Comparison of ENCODE assay signal across 1 cellular context in genomic region chr17:3710951-3711383, GRCh38.
TF ChIP-seq lines count a peak whose summit lies in the region.

No MANE protein-coding gene starts in this region.

TF ChIP-seq in GM12878, 131 proteins besides CTCF, POLR2A, EP300 and RAD21 (continued from another document):
- TF ChIP-seq E2F8 (IDR thresholded peaks at IDR 0.05; ENCODE audit: low read depth, partially characterized antibody): peak; percentile 71
- no peak; the same call in 1 of the 2 replicates for TF ChIP-seq SMARCA5 (IDR thresholded peaks at IDR 0.05)
- TF ChIP-seq CREM (IDR thresholded peaks at IDR 0.05; ENCODE audit: low read depth): peak; percentile 73
- TF ChIP-seq EZH2 (IDR thresholded peaks at IDR 0.05; ENCODE audit: borderline replicate concordance, control insufficient read depth, low read depth, low read length): no peak
- TF ChIP-seq HCFC1 (IDR thresholded peaks at IDR 0.05; ENCODE audit: low read length): no peak
- TF ChIP-seq RBBP5 (conservative IDR thresholded peaks at IDR 0.05): no peak
- no peak for TF ChIP-seq USF2 (IDR thresholded peaks at IDR 0.05; ENCODE audit: borderline replicate concordance, low read depth, low read length)
- no peak for TF ChIP-seq NFXL1 (IDR thresholded peaks at IDR 0.05; ENCODE audit: borderline replicate concordance)
- peak; percentile 98 for TF ChIP-seq RELB (IDR thresholded peaks at IDR 0.05; ENCODE audit: low read depth)
- peak; percentile 77 for TF ChIP-seq FOXM1 (IDR thresholded peaks at IDR 0.05; ENCODE audit: low read depth, low read length)
- TF ChIP-seq RUNX3 (IDR thresholded peaks at IDR 0.05; ENCODE audit: low read length): peak; percentile 86
- TF ChIP-seq SMC3 (IDR thresholded peaks at IDR 0.05; ENCODE audit: borderline replicate concordance, low read length): no peak
- TF ChIP-seq STAT1 (conservative IDR thresholded peaks at IDR 0.05): no peak
- no peak for TF ChIP-seq JUND (IDR thresholded peaks at IDR 0.05; ENCODE audit: low read depth, low read length)
TF ChIP-seq in GM12878: peak in this region for 58.
